ENCODE assay signal across 5 cellular contexts in genomic region chr11:94494200-94494545, GRCh38. TPM values are rescaled to one million over a fixed set of nuclear protein-coding genes. Genes with fewer than 3 reads are reported as not detected.
DNase-seq lines count a peak whose midpoint lies in the region; ATAC-seq, FAIRE-seq and TF ChIP-seq lines count a peak whose summit lies in the region.

No MANE protein-coding gene starts in this region.

- FAIRE-seq in endothelial cell of umbilical vein (lab: Jason Lieb, UNC), result peak; percentile 52

- dilution Hi-C loops in endothelial cell of umbilical vein (cut with MboI; ENCODE audit: extremely low pct_ligation_motif_present, low sequenced_read_pairs), result no loop called here

- peak; percentile 59 for ATAC-seq in GM21515 (IDR thresholded peaks at IDR 0.05; ENCODE audit: unreplicated experiment)

- H3K9ac ChIP-seq in HUES6 (ENCODE audit: low read length), result peak overlapping the region; percentile 85
- H3K9ac ChIP-seq in endothelial cell of umbilical vein (replicated peaks; ENCODE audit: extremely low read depth, insufficient read depth, low read length), result peak overlapping the region; percentile 76
- H3K9ac ChIP-seq in skeletal muscle tissue (ENCODE audit: low read depth in 1 of 3, low read length in 3 of 3), result peak overlapping the region; percentile 82 to 97 (median 88)

- TSS peak; percentile 75 for BruUV-seq in endothelial cell of umbilical vein (replicated peaks; lab: Mats Ljungman, UMichigan)

- DNase-seq in endothelial cell of umbilical vein (ENCODE audit: low read depth, low spot score) (no peak), NCI-H1105 treated with DMSO at 0.1 percent for 48 hours (lab: John Stamatoyannopoulos, UW) (no peak)

- TF ChIP-seq POLR2A in endothelial cell of umbilical vein (IDR thresholded peaks at IDR 0.05; ENCODE audit: low read depth, low read length), result no peak

- peak overlapping the region; percentile 83 for H3K4me3 ChIP-seq in HUES6 (ENCODE audit: low read depth, low read length)
- H3K4me3 ChIP-seq in endothelial cell of umbilical vein (replicated peaks in 1 of 3; ENCODE audit: insufficient read depth in 1 of 3, low read depth in 1 of 3, low read length in 3 of 3), result peak overlapping the region; percentile 68 to 91 (median 85)
- peak overlapping the region; percentile 93 to 97 (median 96) for H3K4me3 ChIP-seq in skeletal muscle tissue (ENCODE audit: low read length in 3 of 3)

- H3K27ac ChIP-seq in HUES6 (ENCODE audit: low read depth, low read length), result peak overlapping the region; percentile 58; the same call in 1 of the 2 replicates
- peak overlapping the region; percentile 56 for H3K27ac ChIP-seq in endothelial cell of umbilical vein (ENCODE audit: insufficient read depth, low read depth, low read length)
- peak overlapping the region; percentile 68 for H3K27ac ChIP-seq in skeletal muscle tissue (ENCODE audit: low read depth, low read length)

- H4K20me1 ChIP-seq in endothelial cell of umbilical vein (replicated peaks; ENCODE audit: control insufficient read depth, extremely low read depth, insufficient read depth, low read length), result no peaks in the 10 kb centered on the region

- no peak for TF ChIP-seq CTCF in endothelial cell of umbilical vein (IDR thresholded peaks at IDR 0.05; ENCODE audit: extremely low read depth in 1 of 2, insufficient read depth in 1 of 2, low read depth in 1 of 2, low read length in 2 of 2)

- H3K36me3 ChIP-seq in HUES6 (ENCODE audit: control insufficient read depth, insufficient read depth, low read length) (peaks cover 37% of the 10 kb centered on the region), endothelial cell of umbilical vein (ENCODE audit: control insufficient read depth in 2 of 2, extremely low read depth in 1 of 2, insufficient read depth in 2 of 2, low read length in 2 of 2) (peaks cover 3 to 11% of the 10 kb centered on the region in 2 experiments), skeletal muscle tissue (ENCODE audit: control insufficient read depth in 3 of 3, insufficient read depth in 3 of 3, low read length in 3 of 3) (peaks cover 8 to 30% (median 27%) of the 10 kb centered on the region in 3 donors)

- POLR2A ChIA-PET in endothelial cell of umbilical vein (lab: Charles Lee), result interaction anchor here (1.0 kb wide), 2 partner anchors 710 to 755 kb away, joined by 3 read pairs; partner anchors contain the start of gene MED17

- H3K4me2 ChIP-seq in endothelial cell of umbilical vein (ENCODE audit: insufficient read depth, low read length), result peak overlapping the region; percentile 96

- H3K9me1 ChIP-seq in endothelial cell of umbilical vein (replicated peaks; ENCODE audit: control insufficient read depth, extremely low read depth, insufficient read depth, low read length), result no peaks in the 10 kb centered on the region

- intact Hi-C loops in endothelial cell of umbilical vein (cut with micrococcal nuclease), result loop anchor here (5.0 to 10.0 kb wide), 3 partner anchors 699 to 1297 kb away; partner anchors contain the start of genes C11orf54, SLC36A4 and TAF1D

- H3K79me2 ChIP-seq in endothelial cell of umbilical vein (ENCODE audit: control insufficient read depth, insufficient read depth, low read length), result peaks cover 15% of the 10 kb centered on the region

- H3K9me3 ChIP-seq in HUES6 (ENCODE audit: control insufficient read depth, insufficient read depth, low read depth, low read length) (no peaks in the 10 kb centered on the region), endothelial cell of umbilical vein (replicated peaks; ENCODE audit: control insufficient read depth, insufficient read depth, low read length) (no peaks in the 10 kb centered on the region), skeletal muscle tissue (ENCODE audit: control insufficient read depth in 3 of 3, low read length in 3 of 3) (no peaks in the 10 kb centered on the region)

- CTCF ChIA-PET in endothelial cell of umbilical vein (lab: Charles Lee), result interaction anchor here (1.0 to 2.7 kb wide), 3 partner anchors 11 to 599 kb away, joined by 3 to 14 read pairs (median 9); no protein-coding TSS in a partner anchor

- H3K4me1 ChIP-seq in HUES6 (ENCODE audit: control insufficient read depth, insufficient read depth, low read length), result no peaks in the 10 kb centered on the region
- peaks cover 16% of the 10 kb centered on the region for H3K4me1 ChIP-seq in endothelial cell of umbilical vein (ENCODE audit: control insufficient read depth, extremely low read depth, insufficient read depth, low read length)
- peaks cover 8 to 12% (median 11%) of the 10 kb centered on the region in 3 donors for H3K4me1 ChIP-seq in skeletal muscle tissue (ENCODE audit: control insufficient read depth in 3 of 3, insufficient read depth in 3 of 3, low read length in 3 of 3)

- H3K27me3 ChIP-seq in HUES6 (ENCODE audit: control insufficient read depth, insufficient read depth, low read length), result no peaks in the 10 kb centered on the region
- H3K27me3 ChIP-seq in endothelial cell of umbilical vein (ENCODE audit: control insufficient read depth in 2 of 2, insufficient read depth in 2 of 2, low read length in 2 of 2), result no peaks in the 10 kb centered on the region
- no peaks in the 10 kb centered on the region for H3K27me3 ChIP-seq in skeletal muscle tissue (ENCODE audit: control insufficient read depth in 3 of 3, insufficient read depth in 3 of 3, low read length in 3 of 3)

- peak overlapping the region; percentile 85 for H2AFZ ChIP-seq in endothelial cell of umbilical vein (ENCODE audit: low read depth, low read length)

TF ChIP-seq in endothelial cell of umbilical vein, 7 proteins besides CTCF, POLR2A, EP300 and RAD21:
- TF ChIP-seq MAX (IDR thresholded peaks at IDR 0.05; ENCODE audit: insufficient read depth, insufficient read length), result no peak
- TF ChIP-seq EZH2 (IDR thresholded peaks at IDR 0.05; ENCODE audit: borderline replicate concordance, low read depth, low read length, severe bottlenecking), result no peak
- no peak for TF ChIP-seq GATA2 (IDR thresholded peaks at IDR 0.05; ENCODE audit: insufficient read depth, insufficient read length, low read depth, low read length)
- no peak for TF ChIP-seq POLR2AphosphoS5 (IDR thresholded peaks at IDR 0.05; ENCODE audit: insufficient read depth, low read depth, low read length)
- no peak for TF ChIP-seq FOS (IDR thresholded peaks at IDR 0.05; ENCODE audit: borderline replicate concordance, insufficient read depth, low read length)
- no peak for TF ChIP-seq JUN (IDR thresholded peaks at IDR 0.05; ENCODE audit: borderline replicate concordance, insufficient read depth, insufficient read length, low read depth)
- TF ChIP-seq MYC (IDR thresholded peaks at IDR 0.05; ENCODE audit: low read depth, low read length), result no peak
TF ChIP-seq in endothelial cell of umbilical vein: peak in this region for 0.

RNA-seq across cellular contexts. Expression of gene ANKRD49, which starts 0.4 kb away (rescaled TPM):
- total RNA-seq in endothelial cell of umbilical vein (7.6 and 8.0 TPM in 2 replicates), skeletal muscle tissue (5.7 TPM)
- polyA plus RNA-seq in endothelial cell of umbilical vein, result 6.0 and 7.4 TPM in 2 replicates
- 6.1 and 7.4 TPM in 2 replicates for polyA plus RNA-seq in endothelial cell of umbilical vein (2011; cell fraction: cytosol; rRNA removed)
- 14.6 and 19.4 TPM in 2 replicates for polyA plus RNA-seq in endothelial cell of umbilical vein (2011; cell fraction: nucleus; rRNA removed)
- 9.4 TPM in 2 replicates for polyA plus RNA-seq in endothelial cell of umbilical vein (2012)
- 5.8 and 6.4 TPM in 2 replicates for polyA minus RNA-seq in endothelial cell of umbilical vein
- 4.0 TPM for polyA minus RNA-seq in endothelial cell of umbilical vein (2011; cell fraction: cytosol; rRNA and poly(A)+ RNA removed)
- 7.9 and 11.7 TPM in 2 replicates for polyA minus RNA-seq in endothelial cell of umbilical vein (2011; cell fraction: nucleus; rRNA and poly(A)+ RNA removed)

RNA-seq across cellular contexts. Expression of gene MRE11, which starts 0.5 kb away (rescaled TPM):
- total RNA-seq in endothelial cell of umbilical vein (22.0 and 25.3 TPM in 2 replicates), skeletal muscle tissue (16.7 TPM)
- polyA plus RNA-seq in endothelial cell of umbilical vein, result 3.0 and 4.5 TPM in 2 replicates
- 5.0 and 5.2 TPM in 2 replicates for polyA plus RNA-seq in endothelial cell of umbilical vein (2011; cell fraction: cytosol; rRNA removed)
- 18.7 and 27.6 TPM in 2 replicates for polyA plus RNA-seq in endothelial cell of umbilical vein (2011; cell fraction: nucleus; rRNA removed)
- 13.4 and 20.3 TPM in 2 replicates for polyA plus RNA-seq in endothelial cell of umbilical vein (2012)
- polyA minus RNA-seq in endothelial cell of umbilical vein, result 8.9 and 10.1 TPM in 2 replicates
- 12.5 TPM for polyA minus RNA-seq in endothelial cell of umbilical vein (2011; cell fraction: cytosol; rRNA and poly(A)+ RNA removed)
- polyA minus RNA-seq in endothelial cell of umbilical vein (2011; cell fraction: nucleus; rRNA and poly(A)+ RNA removed), result 21.0 and 32.8 TPM in 2 replicates

RNA-seq across cellular contexts. Expression of gene C11orf97, which starts 18.1 kb away (rescaled TPM):
- total RNA-seq in endothelial cell of umbilical vein (not detected in 2 replicates), skeletal muscle tissue (not detected)
- polyA plus RNA-seq in endothelial cell of umbilical vein, result not detected in 2 replicates
- not detected in 2 replicates for polyA plus RNA-seq in endothelial cell of umbilical vein (2011; cell fraction: cytosol; rRNA removed)
- not detected in 2 replicates for polyA plus RNA-seq in endothelial cell of umbilical vein (2011; cell fraction: nucleus; rRNA removed)
- polyA plus RNA-seq in endothelial cell of umbilical vein (2012), result not detected in 2 replicates
- not detected in 2 replicates for polyA minus RNA-seq in endothelial cell of umbilical vein
- not detected for polyA minus RNA-seq in endothelial cell of umbilical vein (2011; cell fraction: cytosol; rRNA and poly(A)+ RNA removed)
- not detected in 2 replicates for polyA minus RNA-seq in endothelial cell of umbilical vein (2011; cell fraction: nucleus; rRNA and poly(A)+ RNA removed)

RNA-seq across cellular contexts. Expression of gene FUT4, which starts 49.5 kb away (rescaled TPM):
- 4.4 and 5.3 TPM in 2 replicates for total RNA-seq in endothelial cell of umbilical vein
- 2.4 and 2.5 TPM in 2 replicates for polyA plus RNA-seq in endothelial cell of umbilical vein
- 1.5 and 1.7 TPM in 2 replicates for polyA plus RNA-seq in endothelial cell of umbilical vein (2011; cell fraction: cytosol; rRNA removed)
- 2.0 and 2.5 TPM in 2 replicates for polyA plus RNA-seq in endothelial cell of umbilical vein (2011; cell fraction: nucleus; rRNA removed)
- 2.4 and 2.5 TPM in 2 replicates for polyA plus RNA-seq in endothelial cell of umbilical vein (2012)
- 3.2 and 3.4 TPM in 2 replicates for polyA minus RNA-seq in endothelial cell of umbilical vein
- polyA minus RNA-seq in endothelial cell of umbilical vein (2011; cell fraction: cytosol; rRNA and poly(A)+ RNA removed), result 0.31 TPM
- 4.0 and 5.0 TPM in 2 replicates for polyA minus RNA-seq in endothelial cell of umbilical vein (2011; cell fraction: nucleus; rRNA and poly(A)+ RNA removed)
- 6.3 TPM for total RNA-seq in skeletal muscle tissue
